1 cellular context compared by ENCODE assay signal in genomic region chr19:16075430-16076153, GRCh38.
TF ChIP-seq lines count a peak whose summit lies in the region.

No MANE protein-coding gene starts in this region.

TF ChIP-seq in K562, 482 proteins besides CTCF, POLR2A, EP300 and RAD21 (continued from another document and continues in another):
- TF ChIP-seq ZBTB40 (IDR thresholded peaks at IDR 0.05) (peak; percentile 54), ZBTB40 (CRISPR knock-in tag; IDR thresholded peaks at IDR 0.05) (no peak), CHD4 (IDR thresholded peaks at IDR 0.05; ENCODE audit: insufficient read depth, insufficient replicate concordance, low read depth, low read length, poor library complexity, severe bottlenecking) (peak; percentile 42), FOXP4 (CRISPR knock-in tag; IDR thresholded peaks at IDR 0.05; ENCODE audit: borderline replicate concordance) (no peak), TRIM25 (IDR thresholded peaks at IDR 0.05; ENCODE audit: borderline replicate concordance) (no peak), AFF4 (CRISPR knock-in tag; IDR thresholded peaks at IDR 0.05) (peak; percentile 74; the same call in 1 of the 2 replicates), KLF16 (IDR thresholded peaks at IDR 0.05) (no peak), ZMIZ1 (IDR thresholded peaks at IDR 0.05; ENCODE audit: low read depth in 2 of 2, low read length in 2 of 2) (no peak), ADNP (tag; IDR thresholded peaks at IDR 0.05) (0 out of 2 replicates have a peak, but pooled peaks have one; percentile 45), EGR1 (conservative IDR thresholded peaks at IDR 0.05) (no peak), KAT2B (IDR thresholded peaks at IDR 0.05; ENCODE audit: low read depth, low read length) (no peak), TEAD4 (IDR thresholded peaks at IDR 0.05; ENCODE audit: low read length) (no peak; the same call in 1 of the 2 replicates), TEAD4 (CRISPR knock-in tag; IDR thresholded peaks at IDR 0.05; ENCODE audit: borderline replicate concordance) (no peak), SREBF2 (CRISPR knock-in tag; IDR thresholded peaks at IDR 0.05) (no peak), NFIX (CRISPR knock-in tag; IDR thresholded peaks at IDR 0.05; ENCODE audit: low read depth) (no peak), MNT (conservative IDR thresholded peaks at IDR 0.05) (no peak), ARID1B (IDR thresholded peaks at IDR 0.05) (peak; percentile 38), ARID3A (IDR thresholded peaks at IDR 0.05; ENCODE audit: borderline replicate concordance, low read depth, low read length) (no peak), HOXB6 (CRISPR knock-in tag; IDR thresholded peaks at IDR 0.05; ENCODE audit: borderline replicate concordance) (no peak), ZNF133 (CRISPR knock-in tag; IDR thresholded peaks at IDR 0.05) (no peak), SMARCA5 (IDR thresholded peaks at IDR 0.05) (peak; percentile 78; the same call in 1 of the 2 replicates)
